In genomic region chr1:166766942-166767341, GRCh38 we compare ENCODE assay signal across 28 cellular contexts.
"Had no signal": no experiment of that assay in that cellular context is flagged by ENCODE, and none has a peak within 500 bp of the region (broad histone marks: within the 10 kb centered on the region; RNA-seq: fewer than 3 reads in every experiment).

No MANE protein-coding gene starts in this region.

- H3K4me3 Mint-ChIP-seq: stimulated activated effector memory CD8-positive, alpha-beta T cell treated with anti-CD3 and anti-CD28 coated beads, Interleukin-12 subunit alpha, Interleukin-12 subunit beta, amount 100 ng/mL, for 72 hours; stimulated activated memory B cell treated with anti-CD40 and anti-IgM and Interleukin-4, amounts not matched to agents 10 μg/mL and 1 μg/mL and 100 μg/mL, for 72 hours; stimulated activated naive CD8-positive, alpha-beta T cell treated with anti-CD3 and anti-CD28 coated beads, Interleukin-15, amount 100 ng/mL, for 72 hours; stimulated activated naive CD8-positive, alpha-beta T cell treated with anti-CD3 and anti-CD28 coated beads, Interleukin-15, Interleukin-2, amounts not matched to agents 100 ng/mL and 50 ng/mL, for 24 hours; type B pancreatic cell had no signal

- H3K27ac Mint-ChIP-seq: stimulated activated effector memory CD8-positive, alpha-beta T cell treated with anti-CD3 and anti-CD28 coated beads, Interleukin-12 subunit alpha, Interleukin-12 subunit beta, amount 100 ng/mL, for 72 hours; stimulated activated memory B cell treated with anti-CD40 and anti-IgM and Interleukin-4, amounts not matched to agents 10 μg/mL and 1 μg/mL and 100 μg/mL, for 72 hours; stimulated activated naive CD8-positive, alpha-beta T cell treated with anti-CD3 and anti-CD28 coated beads, Interleukin-15, amount 100 ng/mL, for 72 hours; stimulated activated naive CD8-positive, alpha-beta T cell treated with anti-CD3 and anti-CD28 coated beads, Interleukin-15, Interleukin-2, amounts not matched to agents 100 ng/mL and 50 ng/mL, for 24 hours; type B pancreatic cell had no signal

- H3K27me3 Mint-ChIP-seq: stimulated activated memory B cell treated with anti-CD40 and anti-IgM and Interleukin-4, amounts not matched to agents 10 μg/mL and 1 μg/mL and 100 μg/mL, for 72 hours; stimulated activated naive CD8-positive, alpha-beta T cell treated with anti-CD3 and anti-CD28 coated beads, Interleukin-15, Interleukin-2, amounts not matched to agents 100 ng/mL and 50 ng/mL, for 24 hours; type B pancreatic cell had no signal

- H3K36me3 ChIP-seq: stomach, suprapubic skin, thoracic aorta, thyroid gland, tibial artery, tibial nerve, transverse colon, upper lobe of left lung, upper lobe of right lung, uterus, vagina had no signal

- DNase-seq: stimulated activated CD4-positive, alpha-beta T cell treated with anti-CD3 and anti-CD28 coated beads, Interleukin-2, amount 100 ng/mL, for 48 hours; stimulated activated CD4-positive, alpha-beta T cell treated with anti-CD3 and anti-CD28 coated beads, Interleukin-4, amount 100 ng/mL, for 1 hour; stimulated activated CD4-positive, alpha-beta T cell treated with anti-CD3 and anti-CD28 coated beads, Interleukin-4, amount 100 ng/mL, for 24 hours; stimulated activated CD4-positive, alpha-beta T cell treated with anti-CD3 and anti-CD28 coated beads, Interleukin-4, amount 100 ng/mL, for 4 hours; stimulated activated CD8-positive, alpha-beta memory T cell treated with anti-CD3 and anti-CD28 coated beads, Interleukin-4, amount 100 ng/mL, for 48 hours; stimulated activated naive CD4-positive, alpha-beta T cell; stimulated activated naive CD4-positive, alpha-beta T cell treated with Interleukin-2 at 50 U/mL for 16 hours; stimulated activated naive CD8-positive, alpha-beta T cell treated with anti-CD3 and anti-CD28 coated beads, Interleukin-15, amount 100 ng/mL, for 72 hours; stimulated activated naive CD8-positive, alpha-beta T cell treated with anti-CD3 and anti-CD28 coated beads, Interleukin-15, Interleukin-2, amounts not matched to agents 100 U/mL and 50 U/mL, for 24 hours; stomach; substantia nigra; testis; thyroid gland; tibial artery; transverse colon; trophoblast cell; upper lobe of left lung; upper lobe of right lung; uterus had no signal

- H3K9me3 ChIP-seq: suprapubic skin, testis, thyroid gland, upper lobe of right lung, uterus, vagina had no signal

- H3K4me1 Mint-ChIP-seq: stimulated activated effector memory CD8-positive, alpha-beta T cell treated with anti-CD3 and anti-CD28 coated beads, Interleukin-12 subunit alpha, Interleukin-12 subunit beta, amount 100 ng/mL, for 72 hours; stimulated activated memory B cell treated with anti-CD40 and anti-IgM and Interleukin-4, amounts not matched to agents 10 μg/mL and 1 μg/mL and 100 μg/mL, for 72 hours; stimulated activated naive CD8-positive, alpha-beta T cell treated with anti-CD3 and anti-CD28 coated beads, Interleukin-15, amount 100 ng/mL, for 72 hours had no signal

- FAIRE-seq: urothelium cell line had no signal

- ATAC-seq: stimulated activated effector memory CD8-positive, alpha-beta T cell treated with anti-CD3 and anti-CD28 coated beads, Interleukin-12 subunit alpha, Interleukin-12 subunit beta, amount 100 ng/mL, for 72 hours; stimulated activated memory B cell treated with anti-CD40 and anti-IgM and Interleukin-4, amounts not matched to agents 10 μg/mL and 1 μg/mL and 100 μg/mL, for 72 hours; stimulated activated naive CD8-positive, alpha-beta T cell treated with anti-CD3 and anti-CD28 coated beads, Interleukin-15, amount 100 ng/mL, for 72 hours; stimulated activated naive CD8-positive, alpha-beta T cell treated with anti-CD3 and anti-CD28 coated beads, Interleukin-15, Interleukin-2, amounts not matched to agents 100 U/mL and 50 U/mL, for 24 hours; upper lobe of right lung had no signal

- H3K27me3 ChIP-seq: stomach, suprapubic skin, testis, thyroid gland, tibial artery, tibial nerve, transverse colon, upper lobe of left lung, upper lobe of right lung, uterus, vagina had no signal

- H3K4me1 ChIP-seq: stomach, suprapubic skin, testis, thyroid gland, tibial artery, tibial nerve, transverse colon, upper lobe of left lung, upper lobe of right lung, uterus, vagina had no signal

- H3K4me3 ChIP-seq: stomach, suprapubic skin, testis, thoracic aorta, thyroid gland, tibial artery, tibial nerve, transverse colon, upper lobe of left lung, upper lobe of right lung, uterus, vagina had no signal

- H3K9me3 Mint-ChIP-seq: type B pancreatic cell had no signal

- H3K27ac ChIP-seq: stomach, suprapubic skin, testis, thoracic aorta, thyroid gland, tibial artery, tibial nerve, transverse colon, upper lobe of left lung, upper lobe of right lung, uterus, vagina had no signal

- H3K36me3 Mint-ChIP-seq: stimulated activated effector memory CD8-positive, alpha-beta T cell treated with anti-CD3 and anti-CD28 coated beads, Interleukin-12 subunit alpha, Interleukin-12 subunit beta, amount 100 ng/mL, for 72 hours; stimulated activated memory B cell treated with anti-CD40 and anti-IgM and Interleukin-4, amounts not matched to agents 10 μg/mL and 1 μg/mL and 100 μg/mL, for 72 hours; type B pancreatic cell had no signal
